ENCODE assay signal across 19 cellular contexts in genomic region chr1:237740831-237741230, GRCh38.
"Had no signal": no experiment of that assay in that cellular context is flagged by ENCODE, and none has a peak within 500 bp of the region (broad histone marks: within the 10 kb centered on the region; RNA-seq: fewer than 3 reads in every experiment).

No MANE protein-coding gene starts in this region.

- ATAC-seq: HepG2 had no signal

- DNase-seq: IMR-90, Karpas-422, KG1, MG63, NCI-H1092, NCI-H1105 treated with DMSO at 0.1 percent for 48 hours, NCI-H1436, NCI-H1694 treated with DMSO at 0.1 percent for 48 hours, NCI-H1930, NCI-H2081, NCI-H2107, NCI-H2227 treated with DMSO at 0.1 percent for 48 hours, NCI-H524, NCI-H69, NCI-H774, Right ventricle myocardium superior, RPMI8226, SIG-M5 had no signal
